11 cellular contexts compared by ENCODE assay signal in the genomic region with DNA sequence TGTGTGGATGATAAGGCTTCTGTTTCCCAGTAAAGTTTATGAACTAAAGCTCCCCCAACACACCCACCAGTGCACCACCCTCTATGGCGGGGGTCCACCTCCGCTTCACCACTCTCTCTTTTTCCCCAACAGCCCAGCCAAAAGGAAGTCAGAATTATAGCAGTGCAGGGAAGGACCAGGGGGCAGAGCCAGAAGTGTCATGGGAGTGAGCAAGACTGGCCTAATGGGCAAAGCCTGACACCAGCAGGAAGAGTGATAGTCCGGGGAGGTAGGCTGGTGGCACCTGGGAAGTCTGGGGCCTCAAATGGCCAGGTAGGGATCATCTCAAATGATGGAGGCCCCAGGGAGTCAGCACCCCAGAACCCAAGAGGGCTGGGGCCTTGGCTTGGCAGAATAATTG.
DNase-seq lines count a peak whose midpoint lies in the region; TF ChIP-seq lines count a peak whose summit lies in the region.
"Had no signal": no experiment of that assay in that cellular context is flagged by ENCODE, and none has a peak within 500 bp of the region (broad histone marks: within the 10 kb centered on the region; RNA-seq: fewer than 3 reads in every experiment).

No MANE protein-coding gene starts in this region.

- H3K9me3 ChIP-seq in KOPT-K1 (ENCODE audit: insufficient read depth, low read length, poor library complexity, severe bottlenecking) = peaks cover 8% of the 10 kb centered on the region
- H3K9me3 ChIP-seq: pancreas had no signal

- no peaks in the 10 kb centered on the region for H3K36me3 Mint-ChIP-seq in activated T-cell treated with anti-CD3 and anti-CD28 coated beads, Interleukin-2, amount 50 U/mL, for 24 hours (ENCODE audit: low read depth)
- H3K36me3 Mint-ChIP-seq in glutamatergic neuron (ENCODE audit: unreplicated experiment) = peaks cover 5% of the 10 kb centered on the region

- H3K27me3 Mint-ChIP-seq in activated T-cell treated with anti-CD3 and anti-CD28 coated beads, Interleukin-2, amount 50 U/mL, for 24 hours = no peaks in the 10 kb centered on the region
- no peaks in the 10 kb centered on the region for H3K27me3 Mint-ChIP-seq in glutamatergic neuron (ENCODE audit: unreplicated experiment)

- H3K27ac Mint-ChIP-seq in activated T-cell treated with anti-CD3 and anti-CD28 coated beads, Interleukin-2, amount 50 U/mL, for 24 hours = peak overlapping the region; percentile 92
- H3K27ac Mint-ChIP-seq in glutamatergic neuron (ENCODE audit: unreplicated experiment) = no peak overlapping the region

- intact Hi-C loops in posterior vena cava (cut with DNase I) = no loop called here

- H3K27ac ChIP-seq in KOPT-K1 (ENCODE audit: low read depth, low read length, poor library complexity, severe bottlenecking) = peak overlapping the region; percentile 79
- peak overlapping the region; percentile 34 for H3K27ac ChIP-seq in cingulate gyrus (ENCODE audit: low read depth, low read length)
- H3K27ac ChIP-seq: pancreas had no signal

- no peaks in the 10 kb centered on the region for H3K36me3 ChIP-seq in KOPT-K1 (ENCODE audit: insufficient read depth, low read length)
- H3K36me3 ChIP-seq: pancreas had no signal

- peaks cover 27% of the 10 kb centered on the region for H3K4me1 Mint-ChIP-seq in activated T-cell treated with anti-CD3 and anti-CD28 coated beads, Interleukin-2, amount 50 U/mL, for 24 hours (ENCODE audit: low read depth)
- peaks cover 7% of the 10 kb centered on the region for H3K4me1 Mint-ChIP-seq in glutamatergic neuron (ENCODE audit: low read depth, unreplicated experiment)

- H3K9me3 Mint-ChIP-seq in activated T-cell treated with anti-CD3 and anti-CD28 coated beads, Interleukin-2, amount 50 U/mL, for 24 hours = no peaks in the 10 kb centered on the region
- peaks cover 6% of the 10 kb centered on the region for H3K9me3 Mint-ChIP-seq in glutamatergic neuron (ENCODE audit: unreplicated experiment)
- H3K9me3 Mint-ChIP-seq: activated T-helper 1 cell treated with anti-CD3 and anti-CD28 coated beads, Interleukin-12 subunit alpha, Interleukin-12 subunit beta, Interleukin-2, Interleukin-4 antibody, amounts not matched to agents 30 ng/mL and 10 ng/mL and 1 ng/mL, durations not matched to agents 14 hours and 24 hours and 36 hours had no signal

- H3K4me3 Mint-ChIP-seq in activated T-cell treated with anti-CD3 and anti-CD28 coated beads, Interleukin-2, amount 50 U/mL, for 24 hours = no peak overlapping the region
- no peak overlapping the region for H3K4me3 Mint-ChIP-seq in glutamatergic neuron (ENCODE audit: unreplicated experiment)

- DNase-seq in activated T-cell treated with anti-CD3 and anti-CD28 coated beads, Interleukin-2, amount 50 U/mL, for 24 hours = no peak
- no peak for DNase-seq in activated T-cell treated with anti-CD3 and anti-CD28 coated beads, Interleukin-2, amount 50 U/mL, for 48 hours
- DNase-seq in posterior vena cava (ENCODE audit: low spot score) = peak; percentile 76
- DNase-seq in glutamatergic neuron = no peak
- no peak for DNase-seq in NCI-H1930 (lab: John Stamatoyannopoulos, UW)
- no peak for DNase-seq in activated gamma-delta T cell (lab: John Stamatoyannopoulos, UW)
- DNase-seq: NCI-H526 treated with DMSO at 0.1 percent for 48 hours had no signal

- TF ChIP-seq CTCF in glutamatergic neuron (IDR thresholded peaks at IDR 0.05; ENCODE audit: partially characterized antibody, unreplicated experiment) = no peak
